ENCODE assay signal across 24 cellular contexts in the genomic region with DNA sequence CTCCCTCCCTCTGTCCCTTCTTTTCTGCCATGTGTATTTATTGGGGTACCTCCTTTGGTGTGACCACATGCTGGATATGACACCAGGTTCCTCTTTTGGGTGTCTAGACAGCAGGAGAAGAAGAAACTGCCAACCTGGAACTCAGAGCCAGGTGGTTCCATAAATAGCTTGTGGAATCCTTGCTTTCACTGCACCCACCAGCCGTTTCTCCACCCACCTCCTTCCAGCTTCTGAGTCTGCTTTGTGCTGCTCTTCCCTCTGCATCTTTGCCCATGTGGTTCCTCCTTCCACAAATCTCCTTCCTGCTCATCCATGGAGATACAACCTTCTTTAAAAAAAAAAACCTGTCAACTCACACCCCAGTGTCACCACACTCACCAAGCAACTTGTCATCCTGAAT.
"Had no signal": no experiment of that assay in that cellular context is flagged by ENCODE, and none has a peak within 500 bp of the region (broad histone marks: within the 10 kb centered on the region; RNA-seq: fewer than 3 reads in every experiment).

No MANE protein-coding gene starts in this region.

- ATAC-seq: naive thymus-derived CD8-positive, alpha-beta T cell; natural killer cell treated with Interleukin-12 subunit alpha and Interleukin-12 subunit beta and Interleukin-15 and Interleukin-18, amount 100 ng/mL, for 72 hours; pancreas; right cardiac atrium; right lobe of liver; stimulated activated effector memory CD8-positive, alpha-beta T cell treated with anti-CD3 and anti-CD28 coated beads, Interleukin-12 subunit alpha, Interleukin-12 subunit beta, amount 100 ng/mL, for 72 hours; stimulated activated naive B cell treated with anti-CD40 and anti-IgM and Interleukin-4, amounts not matched to agents 10 μg/mL and 1 μg/mL and 100 μg/mL, for 72 hours had no signal

- H3K27me3 ChIP-seq: pancreas, right lobe of liver, sigmoid colon, thyroid gland, tibial nerve, upper lobe of left lung, vagina had no signal

- H3K9me3 ChIP-seq: pancreas, prostate gland, right lobe of liver, sigmoid colon, stomach, thoracic aorta, thyroid gland, tibial nerve, upper lobe of left lung, vagina had no signal

- DNase-seq: naive thymus-derived CD8-positive, alpha-beta T cell; nephron progenitor cell; occipital lobe; pancreas; right cardiac atrium; right lobe of liver; sigmoid colon; small intestine; stimulated activated CD4-positive, alpha-beta T cell treated with anti-CD3 and anti-CD28 coated beads, Interleukin-15, amount 100 ng/mL, for 24 hours; stimulated activated CD4-positive, alpha-beta T cell treated with anti-CD3 and anti-CD28 coated beads, Interleukin-2, amount 100 ng/mL, for 24 hours; stimulated activated CD4-positive, alpha-beta T cell treated with anti-CD3 and anti-CD28 coated beads, Interleukin-2, amount 100 ng/mL, for 48 hours; stimulated activated CD4-positive, alpha-beta T cell treated with anti-CD3 and anti-CD28 coated beads, Interleukin-4, amount 100 ng/mL, for 24 hours; stimulated activated naive B cell treated with anti-CD40 and anti-IgM and Interleukin-4, amounts not matched to agents 10 μg/mL and 1 μg/mL and 100 μg/mL, for 72 hours; stimulated activated naive CD4-positive, alpha-beta T cell treated with Interleukin-2 at 50 U/mL for 16 hours; stomach; thyroid gland; trophoblast cell; upper lobe of left lung had no signal

- H3K27ac ChIP-seq: pancreas, prostate gland, right lobe of liver, sigmoid colon, stomach, thoracic aorta, thyroid gland, tibial nerve, upper lobe of left lung, vagina had no signal

- H3K4me1 ChIP-seq: pancreas, prostate gland, right lobe of liver, sigmoid colon, stomach, thyroid gland, tibial nerve, upper lobe of left lung, vagina had no signal

- H3K36me3 ChIP-seq: pancreas, prostate gland, right lobe of liver, sigmoid colon, stomach, thoracic aorta, thyroid gland, tibial nerve, upper lobe of left lung, vagina had no signal

- H3K4me3 ChIP-seq: pancreas, prostate gland, right lobe of liver, sigmoid colon, stomach, thoracic aorta, thyroid gland, tibial nerve, upper lobe of left lung, vagina had no signal
